Comparison of ENCODE assay signal across 1 cellular context in genomic region chrX:72100824-72101351, GRCh38.
TF ChIP-seq lines count a peak whose summit lies in the region.

No MANE protein-coding gene starts in this region.

TF ChIP-seq in GM23338, 12 proteins besides CTCF, POLR2A, EP300 and RAD21 (continued from another document):
- no peak for TF ChIP-seq REST (IDR thresholded peaks at IDR 0.05; ENCODE audit: unreplicated experiment)
- TF ChIP-seq ZNF114 (CRISPR knock-in tag; IDR thresholded peaks at IDR 0.05): no peak
- TF ChIP-seq EZH2 (IDR thresholded peaks at IDR 0.05; ENCODE audit: low read depth, unreplicated experiment): no peak
- no peak for TF ChIP-seq STAT1 (IDR thresholded peaks at IDR 0.05; ENCODE audit: unreplicated experiment)
- no peak for TF ChIP-seq ETS1 (IDR thresholded peaks at IDR 0.05)
